ENCODE assay signal across 26 cellular contexts in the genomic region with DNA sequence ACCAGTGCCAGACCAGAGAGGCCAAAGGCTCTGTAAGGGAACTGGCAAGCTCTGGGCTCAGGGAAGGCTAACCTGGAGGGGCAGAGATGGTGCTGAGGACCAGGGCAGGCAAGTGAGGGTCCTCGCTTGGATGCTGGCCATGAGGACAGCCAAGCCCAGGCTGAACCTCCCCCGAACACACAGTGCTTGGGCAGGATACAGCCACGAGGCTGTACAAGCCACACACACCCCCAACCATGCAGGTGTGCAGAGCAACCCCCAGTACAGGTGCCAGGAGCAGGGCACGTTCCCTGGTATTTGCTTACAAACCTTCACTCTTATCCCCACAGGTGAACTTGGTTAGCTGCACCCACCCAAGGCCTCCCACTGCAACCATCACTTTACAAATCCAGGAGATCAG.
"Had no signal": no experiment of that assay in that cellular context is flagged by ENCODE, and none has a peak within 500 bp of the region (broad histone marks: within the 10 kb centered on the region; RNA-seq: fewer than 3 reads in every experiment).

No MANE protein-coding gene starts in this region.

- H3K4me3 ChIP-seq: dorsolateral prefrontal cortex, esophagus muscularis mucosa, gastroesophageal sphincter, heart left ventricle, hepatocyte, left lung, pancreas, right lobe of liver, thyroid gland had no signal

- H3K36me3 ChIP-seq: esophagus muscularis mucosa, gastroesophageal sphincter, heart left ventricle, left lung, neutrophil, pancreas, right lobe of liver, thyroid gland had no signal

- H3K36me3 Mint-ChIP-seq: natural killer cell, type B pancreatic cell had no signal

- FAIRE-seq: colon, kidney, pancreas, small intestine, urothelium cell line had no signal

- H3K27me3 ChIP-seq: dorsolateral prefrontal cortex, foreskin keratinocyte, heart left ventricle, pancreas, right lobe of liver, thyroid gland had no signal

- H3K4me3 Mint-ChIP-seq: natural killer cell, type B pancreatic cell had no signal

- H3K9me3 ChIP-seq: esophagus muscularis mucosa, left lung, neutrophil, pancreas, right lobe of liver, thyroid gland had no signal

- DNase-seq: caudate nucleus; cerebellar nuclear complex; effector CD4-positive, alpha-beta T cell; foreskin keratinocyte; heart left ventricle; kidney; left cardiac atrium; left lung; mesendoderm; natural killer cell; pancreas; right lobe of liver; small intestine; stimulated activated CD4-positive, alpha-beta T cell treated with anti-CD3 and anti-CD28 coated beads, Interleukin-15, amount 100 ng/mL, for 24 hours; stimulated activated CD4-positive, alpha-beta T cell treated with anti-CD3 and anti-CD28 coated beads, Interleukin-2, amount 100 ng/mL, for 48 hours; stimulated activated naive CD4-positive, alpha-beta T cell treated with Interleukin-2 at 50 U/mL for 16 hours; thyroid gland had no signal

- H3K4me1 Mint-ChIP-seq: natural killer cell had no signal

- H3K27ac ChIP-seq: esophagus muscularis mucosa, foreskin keratinocyte, gastroesophageal sphincter, heart left ventricle, hepatocyte, left lung, neutrophil, pancreas, right lobe of liver, thyroid gland had no signal

- H3K9me3 Mint-ChIP-seq: natural killer cell, type B pancreatic cell had no signal

- H3K4me1 ChIP-seq: esophagus muscularis mucosa, foreskin keratinocyte, gastroesophageal sphincter, heart left ventricle, left lung, pancreas, right lobe of liver had no signal

- H3K27ac Mint-ChIP-seq: natural killer cell, progenitor cell of endocrine pancreas, type B pancreatic cell had no signal
